In the genomic region with DNA sequence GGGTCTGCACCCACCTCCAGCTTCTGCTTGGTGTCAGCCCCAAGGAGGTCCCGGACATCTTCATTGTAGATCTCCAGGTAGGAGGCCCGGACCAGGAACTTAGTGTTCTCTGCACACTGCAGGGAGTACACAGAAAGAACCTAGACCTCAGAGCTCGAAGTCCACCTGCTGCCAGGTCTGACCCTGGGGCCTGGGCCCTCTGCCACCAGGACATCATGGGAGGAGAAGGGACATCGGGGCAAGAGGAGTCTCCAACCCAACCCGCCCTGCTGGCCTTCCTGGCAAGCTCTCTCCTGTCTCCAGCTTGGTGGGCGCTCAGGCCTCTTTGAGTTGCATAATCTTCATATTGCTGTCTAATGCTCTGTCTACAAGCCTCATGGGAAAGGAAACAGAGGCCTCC, we compare ENCODE assay signal across 26 cellular contexts. TPM values are rescaled to one million over a fixed set of nuclear protein-coding genes. Genes with fewer than 3 reads are reported as not detected.
"Had no signal": no experiment of that assay in that cellular context is flagged by ENCODE, and none has a peak within 500 bp of the region (broad histone marks: within the 10 kb centered on the region; RNA-seq: fewer than 3 reads in every experiment).

No MANE protein-coding gene starts in this region.

- H3K4me2 ChIP-seq: hepatocyte, smooth muscle cell had no signal

- H3K36me3 ChIP-seq: heart right ventricle, lower lobe of right lung, neutrophil, pancreas, prostate gland, sigmoid colon, thoracic aorta, tibial artery, upper lobe of right lung had no signal

- H3K27ac ChIP-seq: heart right ventricle, hepatocyte, lower lobe of right lung, neutrophil, pancreas, prostate gland, sigmoid colon, thoracic aorta, tibial artery, upper lobe of right lung had no signal

- DNase-seq: heart right ventricle; islet precursor cell; left ventricle myocardium superior; lower lobe of right lung; mammary epithelial cell; mesenchymal stem cell; naive thymus-derived CD8-positive, alpha-beta T cell; occipital lobe; pancreas; retina; right cardiac atrium; sigmoid colon; stimulated activated CD4-positive, alpha-beta T cell treated with anti-CD3 and anti-CD28 coated beads, Interleukin-1b, Interleukin-23, amount 100 ng/mL, for 48 hours; stimulated activated CD4-positive, alpha-beta T cell treated with anti-CD3 and anti-CD28 coated beads, Interleukin-2, amount 100 ng/mL, for 48 hours; stimulated activated CD4-positive, alpha-beta T cell treated with anti-CD3 and anti-CD28 coated beads, Interleukin-4, amount 100 ng/mL, for 4 hours; stimulated activated CD8-positive, alpha-beta memory T cell treated with anti-CD3 and anti-CD28 coated beads, Interleukin-4, amount 100 ng/mL, for 48 hours; stimulated activated naive CD4-positive, alpha-beta T cell treated with Interleukin-2 at 50 U/mL for 16 hours; stimulated activated naive CD8-positive, alpha-beta T cell treated with anti-CD3 and anti-CD28 coated beads, Interleukin-15, amount 100 ng/mL, for 72 hours; tibial artery; trophoblast cell; upper lobe of right lung had no signal

- H3K79me2 ChIP-seq: hepatocyte had no signal

- H3K27me3 ChIP-seq: pancreas had no signal

- H2AFZ ChIP-seq: hepatocyte had no signal

- H3K9me3 ChIP-seq: heart right ventricle, lower lobe of right lung, neutrophil, pancreas, prostate gland, sigmoid colon, thoracic aorta, tibial artery, upper lobe of right lung had no signal

- H3K4me1 ChIP-seq: prostate gland had no signal

- H3K4me3 ChIP-seq: heart right ventricle, hepatocyte, lower lobe of right lung, pancreas, prostate gland, sigmoid colon, smooth muscle cell, thoracic aorta, tibial artery, upper lobe of right lung had no signal

RNA-seq across cellular contexts. Expression of gene KIF17, which starts 4.4 kb away (rescaled TPM):
- total RNA-seq: naive thymus-derived CD8-positive, alpha-beta T cell had no signal
- polyA plus RNA-seq: naive thymus-derived CD8-positive, alpha-beta T cell had no signal

RNA-seq across cellular contexts. Expression of gene SH2D5, which starts 19.1 kb away (rescaled TPM):
- total RNA-seq: left ventricle myocardium superior; lower lobe of right lung; naive thymus-derived CD8-positive, alpha-beta T cell had no signal
- polyA plus RNA-seq: naive thymus-derived CD8-positive, alpha-beta T cell; smooth muscle cell had no signal
